ENCODE assay signal across 19 cellular contexts in genomic region chr2:129502781-129503180, GRCh38.
"Had no signal": no experiment of that assay in that cellular context is flagged by ENCODE, and none has a peak within 500 bp of the region (broad histone marks: within the 10 kb centered on the region; RNA-seq: fewer than 3 reads in every experiment).

No MANE protein-coding gene starts in this region.

- H3K27me3 Mint-ChIP-seq: activated CD4-positive, alpha-beta T cell treated with anti-CD3 and anti-CD28 coated beads, Interleukin-2, amount 10 ng/mL, durations not matched to agents 24 days and 14 days; naive B cell; stimulated activated memory B cell treated with anti-CD40 and anti-IgM and Interleukin-4, amounts not matched to agents 10 μg/mL and 1 μg/mL and 100 μg/mL, for 72 hours had no signal

- H3K27me3 ChIP-seq: right atrium auricular region, uterus had no signal

- H3K27ac Mint-ChIP-seq: activated CD4-positive, alpha-beta T cell treated with anti-CD3 and anti-CD28 coated beads, Interleukin-2, amount 10 ng/mL, durations not matched to agents 24 days and 14 days; activated CD8-positive, alpha-beta T cell treated with anti-CD3 and anti-CD28 coated beads, Interleukin-2, amount 10 ng/mL, durations not matched to agents 7 days and 5 days; activated naive CD4-positive, alpha-beta T cell treated with anti-CD3 and anti-CD28 coated beads, Interleukin-2, amount 50 U/mL, for 72 hours; naive B cell; stimulated activated memory B cell treated with anti-CD40 and anti-IgM and Interleukin-4, amounts not matched to agents 10 μg/mL and 1 μg/mL and 100 μg/mL, for 72 hours had no signal

- H3K4me1 Mint-ChIP-seq: activated CD4-positive, alpha-beta T cell treated with anti-CD3 and anti-CD28 coated beads, Interleukin-2, amount 10 ng/mL, durations not matched to agents 24 days and 14 days; naive B cell; stimulated activated memory B cell treated with anti-CD40 and anti-IgM and Interleukin-4, amounts not matched to agents 10 μg/mL and 1 μg/mL and 100 μg/mL, for 72 hours had no signal

- FAIRE-seq: frontal cortex, islet of Langerhans had no signal

- H3K36me3 ChIP-seq: heart right ventricle, right atrium auricular region, uterus had no signal

- H3K4me3 ChIP-seq: heart right ventricle, right atrium auricular region, uterus had no signal

- DNase-seq: activated CD4-positive, alpha-beta T cell treated with anti-CD3 and anti-CD28 coated beads, Interleukin-2, amount 10 ng/mL, durations not matched to agents 24 days and 14 days; activated CD4-positive, CD25-positive, alpha-beta regulatory T cell; activated CD8-positive, alpha-beta memory T cell treated with anti-CD3 and anti-CD28 coated beads, Interleukin-2, amount 50 U/mL, for 4 hours; activated CD8-positive, alpha-beta T cell treated with anti-CD3 and anti-CD28 coated beads, Interleukin-2, amount 10 ng/mL, durations not matched to agents 7 days and 5 days; activated effector memory CD4-positive, alpha-beta T cell treated with anti-CD3 and anti-CD28 coated beads, Interleukin-2, amount 50 U/mL, for 16 hours; activated T-cell treated with anti-CD3 and anti-CD28 coated beads, Interleukin-2, amount 50 U/mL, for 48 hours; central memory CD4-positive, alpha-beta T cell; cortex of kidney; effector memory CD4-positive, alpha-beta T cell; heart right ventricle; naive B cell; stimulated activated CD4-positive, alpha-beta T cell treated with anti-CD3 and anti-CD28 coated beads, Interleukin-2, amount 100 ng/mL, for 48 hours; uterus had no signal

- H3K9me3 Mint-ChIP-seq: activated CD4-positive, alpha-beta T cell treated with anti-CD3 and anti-CD28 coated beads, Interleukin-2, amount 10 ng/mL, durations not matched to agents 24 days and 14 days; stimulated activated memory B cell treated with anti-CD40 and anti-IgM and Interleukin-4, amounts not matched to agents 10 μg/mL and 1 μg/mL and 100 μg/mL, for 72 hours had no signal

- ATAC-seq: activated CD8-positive, alpha-beta T cell treated with anti-CD3 and anti-CD28 coated beads, Interleukin-2, amount 10 ng/mL, durations not matched to agents 7 days and 5 days; activated naive CD4-positive, alpha-beta T cell treated with anti-CD3 and anti-CD28 coated beads, Interleukin-2, amount 50 U/mL, for 72 hours; heart right ventricle; left lobe of liver; stimulated activated memory B cell treated with anti-CD40 and anti-IgM and Interleukin-4, amounts not matched to agents 10 μg/mL and 1 μg/mL and 100 μg/mL, for 72 hours had no signal

- H3K4me1 ChIP-seq: right atrium auricular region, uterus had no signal

- H3K27ac ChIP-seq: heart right ventricle, right atrium auricular region, uterus had no signal

- H3K9me3 ChIP-seq: uterus had no signal

- H3K4me3 Mint-ChIP-seq: activated CD4-positive, alpha-beta T cell treated with anti-CD3 and anti-CD28 coated beads, Interleukin-2, amount 10 ng/mL, durations not matched to agents 24 days and 14 days; activated CD8-positive, alpha-beta T cell treated with anti-CD3 and anti-CD28 coated beads, Interleukin-2, amount 10 ng/mL, durations not matched to agents 7 days and 5 days; naive B cell; stimulated activated memory B cell treated with anti-CD40 and anti-IgM and Interleukin-4, amounts not matched to agents 10 μg/mL and 1 μg/mL and 100 μg/mL, for 72 hours had no signal

- H3K36me3 Mint-ChIP-seq: activated naive CD4-positive, alpha-beta T cell treated with anti-CD3 and anti-CD28 coated beads, Interleukin-2, amount 50 U/mL, for 72 hours; naive B cell; stimulated activated memory B cell treated with anti-CD40 and anti-IgM and Interleukin-4, amounts not matched to agents 10 μg/mL and 1 μg/mL and 100 μg/mL, for 72 hours had no signal
